In the genomic region with DNA sequence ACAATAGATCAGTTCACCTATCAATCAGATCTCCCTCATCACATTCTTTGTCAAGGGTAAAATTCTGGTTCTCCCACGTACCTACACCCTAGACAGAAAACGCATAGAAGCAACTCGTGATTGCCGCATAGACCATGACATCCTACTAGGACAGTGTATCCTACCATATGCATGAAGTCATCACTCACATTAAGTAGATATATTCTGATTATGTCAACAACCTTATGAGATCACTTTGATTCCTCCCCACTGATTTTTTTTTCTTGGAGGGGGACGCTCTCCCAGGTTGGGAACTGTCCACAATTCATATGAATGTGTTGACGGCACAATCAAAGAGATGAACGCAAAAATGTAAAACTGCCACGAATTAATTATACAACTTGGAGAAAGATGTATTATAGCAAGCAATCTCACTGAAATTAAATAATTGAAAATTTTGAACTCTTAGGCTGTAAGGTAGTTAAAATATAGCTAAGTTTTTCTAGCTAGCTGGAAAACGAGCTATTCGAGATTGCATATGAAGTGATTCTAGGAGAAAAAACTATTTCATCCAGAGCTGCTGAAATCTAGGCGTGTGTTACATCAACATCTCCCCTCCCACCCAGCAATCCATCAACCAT, we compare ENCODE assay signal across 9 cellular contexts.
A peak's percentile ranks its signal among the peaks of the same experiment; 100 is the strongest.
DNase-seq lines count a peak whose midpoint lies in the region; ATAC-seq lines count a peak whose summit lies in the region.
"Had no signal": no experiment of that assay in that cellular context is flagged by ENCODE, and none has a peak within 500 bp of the region (broad histone marks: within the 10 kb centered on the region; RNA-seq: fewer than 3 reads in every experiment).

No MANE protein-coding gene starts in this region.

- H3K9me3 Mint-ChIP-seq in activated CD4-positive, alpha-beta T cell treated with anti-CD3 and anti-CD28 coated beads, Interleukin-2, amount 10 ng/mL, durations not matched to agents 24 days and 14 days = no peaks in the 10 kb centered on the region
- H3K9me3 Mint-ChIP-seq in stimulated activated naive CD8-positive, alpha-beta T cell treated with anti-CD3 and anti-CD28 coated beads, Interleukin-15, amount 100 ng/mL, for 72 hours = no peaks in the 10 kb centered on the region

- H3K36me3 Mint-ChIP-seq in activated CD4-positive, alpha-beta T cell treated with anti-CD3 and anti-CD28 coated beads, Interleukin-2, amount 10 ng/mL, durations not matched to agents 24 days and 14 days (ENCODE audit: low read depth) = no peaks in the 10 kb centered on the region

- peak overlapping the region; percentile 77 for H3K4me3 ChIP-seq in iPS-18c (ENCODE audit: insufficient read depth, low read depth, low read length)

- no peak for DNase-seq in activated CD4-positive, alpha-beta T cell treated with anti-CD3 and anti-CD28 coated beads, Interleukin-2, amount 10 ng/mL, durations not matched to agents 24 days and 14 days
- no peak for DNase-seq in activated CD4-positive, alpha-beta T cell treated with anti-CD3 and anti-CD28 coated beads for 1 hour
- DNase-seq in amniotic epithelial cell (ENCODE audit: low read depth) (peak; percentile 49), SIG-M5 treated with dmso at 0.1 percent for 504 hours (lab: John Stamatoyannopoulos, UW; ENCODE audit: unreplicated experiment) (no peak)
- no peak for DNase-seq in stimulated activated naive CD8-positive, alpha-beta T cell treated with anti-CD3 and anti-CD28 coated beads, Interleukin-15, amount 100 ng/mL, for 72 hours
- DNase-seq in stimulated activated naive CD4-positive, alpha-beta T cell (lab: John Stamatoyannopoulos, UW) = no peak
- DNase-seq: left colon had no signal

- H3K27ac Mint-ChIP-seq in activated CD4-positive, alpha-beta T cell treated with anti-CD3 and anti-CD28 coated beads, Interleukin-2, amount 10 ng/mL, durations not matched to agents 24 days and 14 days = no peak overlapping the region
- no peak overlapping the region for H3K27ac Mint-ChIP-seq in stimulated activated naive CD8-positive, alpha-beta T cell treated with anti-CD3 and anti-CD28 coated beads, Interleukin-15, amount 100 ng/mL, for 72 hours

- no peak for ATAC-seq in stimulated activated naive CD8-positive, alpha-beta T cell treated with anti-CD3 and anti-CD28 coated beads, Interleukin-15, amount 100 ng/mL, for 72 hours
- ATAC-seq in GM18873 (IDR thresholded peaks at IDR 0.05; ENCODE audit: low FRiP score, unreplicated experiment) = no peak

- H3K9me3 ChIP-seq in iPS-18c (ENCODE audit: control insufficient read depth, insufficient read depth, low read length) = no peaks in the 10 kb centered on the region

- peak overlapping the region; percentile 64 for H3K4me3 Mint-ChIP-seq in activated CD4-positive, alpha-beta T cell treated with anti-CD3 and anti-CD28 coated beads, Interleukin-2, amount 10 ng/mL, durations not matched to agents 24 days and 14 days
- H3K4me3 Mint-ChIP-seq in stimulated activated naive CD8-positive, alpha-beta T cell treated with anti-CD3 and anti-CD28 coated beads, Interleukin-15, amount 100 ng/mL, for 72 hours = peak overlapping the region; percentile 60 to 68

- intact Hi-C loops in activated CD4-positive, alpha-beta T cell treated with anti-CD3 and anti-CD28 coated beads, Interleukin-2, amount 10 ng/mL, durations not matched to agents 24 days and 14 days (cut with micrococcal nuclease) = loop anchor here (5.0 kb wide), 1 partner anchor 671 kb away; no protein-coding TSS in a partner anchor

- peaks cover 46% of the 10 kb centered on the region for H3K27me3 Mint-ChIP-seq in activated CD4-positive, alpha-beta T cell treated with anti-CD3 and anti-CD28 coated beads, Interleukin-2, amount 10 ng/mL, durations not matched to agents 24 days and 14 days
- peaks cover 37% of the 10 kb centered on the region for H3K27me3 Mint-ChIP-seq in stimulated activated naive CD8-positive, alpha-beta T cell treated with anti-CD3 and anti-CD28 coated beads, Interleukin-15, amount 100 ng/mL, for 72 hours

- H3K4me1 Mint-ChIP-seq in activated CD4-positive, alpha-beta T cell treated with anti-CD3 and anti-CD28 coated beads, Interleukin-2, amount 10 ng/mL, durations not matched to agents 24 days and 14 days = peaks cover 3% of the 10 kb centered on the region
- peaks cover 5% of the 10 kb centered on the region for H3K4me1 Mint-ChIP-seq in stimulated activated naive CD8-positive, alpha-beta T cell treated with anti-CD3 and anti-CD28 coated beads, Interleukin-15, amount 100 ng/mL, for 72 hours
